ENCODE assay signal across 1 cellular context in the genomic region with DNA sequence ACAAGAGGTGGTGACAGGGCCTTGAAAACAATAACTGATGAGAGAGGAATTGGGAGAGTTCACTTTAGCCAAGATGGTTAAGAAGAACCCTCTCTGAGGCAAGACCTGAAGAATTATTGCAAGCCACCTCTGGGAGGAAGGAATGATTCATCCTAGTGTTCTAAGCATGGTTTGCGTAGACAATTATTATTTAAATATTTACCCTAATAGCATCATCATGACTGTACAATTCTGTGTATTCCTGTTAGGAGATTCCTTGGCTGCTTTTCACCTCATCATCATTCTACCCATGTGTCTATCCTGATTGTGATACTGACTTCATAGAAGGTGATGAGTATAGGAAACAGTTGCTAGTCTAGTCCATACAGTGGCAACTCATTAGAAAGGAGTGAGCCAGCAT.
TF ChIP-seq lines count a peak whose summit lies in the region.

No MANE protein-coding gene starts in this region.

TF ChIP-seq in SK-N-SH treated with all-trans-retinoic acid at 6 μM for 48 hours, 23 proteins besides CTCF, POLR2A, EP300 and RAD21 (continued from another document):
- TF ChIP-seq, protein P1, sequence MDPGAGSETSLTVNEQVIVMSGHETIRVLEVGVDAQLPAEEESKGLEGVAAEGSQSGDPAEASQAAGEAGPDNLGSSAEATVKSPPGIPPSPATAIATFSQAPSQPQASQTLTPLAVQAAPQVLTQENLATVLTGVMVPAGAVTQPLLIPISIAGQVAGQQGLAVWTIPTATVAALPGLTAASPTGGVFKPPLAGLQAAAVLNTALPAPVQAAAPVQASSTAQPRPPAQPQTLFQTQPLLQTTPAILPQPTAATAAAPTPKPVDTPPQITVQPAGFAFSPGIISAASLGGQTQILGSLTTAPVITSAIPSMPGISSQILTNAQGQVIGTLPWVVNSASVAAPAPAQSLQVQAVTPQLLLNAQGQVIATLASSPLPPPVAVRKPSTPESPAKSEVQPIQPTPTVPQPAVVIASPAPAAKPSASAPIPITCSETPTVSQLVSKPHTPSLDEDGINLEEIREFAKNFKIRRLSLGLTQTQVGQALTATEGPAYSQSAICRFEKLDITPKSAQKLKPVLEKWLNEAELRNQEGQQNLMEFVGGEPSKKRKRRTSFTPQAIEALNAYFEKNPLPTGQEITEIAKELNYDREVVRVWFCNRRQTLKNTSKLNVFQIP (CRISPR knock-in tag; IDR thresholded peaks at IDR 0.05; ENCODE audit: borderline replicate concordance, low read depth): no peak
- TF ChIP-seq CSRNP3 (CRISPR knock-in tag; IDR thresholded peaks at IDR 0.05) (no peak), TOX (CRISPR knock-in tag; IDR thresholded peaks at IDR 0.05; ENCODE audit: borderline replicate concordance) (no peak; the same call in 1 of the 2 replicates), OSR1 (CRISPR knock-in tag; IDR thresholded peaks at IDR 0.05) (no peak), BACH2 (CRISPR knock-in tag; IDR thresholded peaks at IDR 0.05; ENCODE audit: borderline replicate concordance) (no peak)
TF ChIP-seq in SK-N-SH treated with all-trans-retinoic acid at 6 μM for 48 hours: peak in this region for 0.
